Comparison of ENCODE assay signal across 8 cellular contexts in genomic region chr6:151475653-151476523, GRCh38. TPM values are rescaled to one million over a fixed set of nuclear protein-coding genes. Genes with fewer than 3 reads are reported as not detected.
DNase-seq lines count a peak whose midpoint lies in the region; ATAC-seq and TF ChIP-seq lines count a peak whose summit lies in the region.

No MANE protein-coding gene starts in this region.

- DNase-seq in Right ventricle myocardium superior (no peak), cardiac septum (ENCODE audit: low spot score) (no peak), NCI-H526 treated with DMSO at 0.1 percent for 48 hours (lab: John Stamatoyannopoulos, UW) (peak; percentile 14), renal cortical epithelial cell (ENCODE audit: low read depth) (peak; percentile 54)
- peak; percentile 42 for DNase-seq in activated T-cell treated with anti-CD3 and anti-CD28 coated beads, Interleukin-2, amount 50 U/mL, for 4 hours

- peak; percentile 45 for ATAC-seq in Right ventricle myocardium superior (ENCODE audit: poor library complexity)
- ATAC-seq in HG02938 (IDR thresholded peaks at IDR 0.05; ENCODE audit: unreplicated experiment) = peak; percentile 43
- no peak for ATAC-seq in activated T-cell treated with anti-CD3 and anti-CD28 coated beads, Interleukin-2, amount 50 U/mL, for 4 hours
- peak; percentile 34 for ATAC-seq in gastroesophageal sphincter
- ATAC-seq in HG02870 (IDR thresholded peaks at IDR 0.05; ENCODE audit: unreplicated experiment) = no peak

- H3K4me1 ChIP-seq in gastroesophageal sphincter = peaks cover 0 to 9% (median 0%) of the 10 kb centered on the region in 3 donors

- peak; percentile 49 to 81 (median 62) for TF ChIP-seq CTCF in gastroesophageal sphincter (IDR thresholded peaks at IDR 0.05)

- no peak overlapping the region for H3K27ac ChIP-seq in gastroesophageal sphincter

- H3K4me3 Mint-ChIP-seq in activated T-cell treated with anti-CD3 and anti-CD28 coated beads, Interleukin-2, amount 50 U/mL, for 4 hours = no peak overlapping the region

- no peaks in the 10 kb centered on the region for H3K9me3 Mint-ChIP-seq in activated T-cell treated with anti-CD3 and anti-CD28 coated beads, Interleukin-2, amount 50 U/mL, for 4 hours

- WGBS in gastroesophageal sphincter (ENCODE audit: low coverage in 1 of 2), 2 donors = 25 to 28% methylated on average over 7 to 15 of the region's 16 CpGs

- H3K27me3 ChIP-seq in gastroesophageal sphincter = no peaks in the 10 kb centered on the region

- intact Hi-C loops in Right ventricle myocardium superior (cut with DNase I) = no loop called here
- intact Hi-C loops in cardiac septum (cut with DNase I) = no loop called here

- no peak for TF ChIP-seq POLR2A in gastroesophageal sphincter (IDR thresholded peaks at IDR 0.05)

- H3K9me3 ChIP-seq in gastroesophageal sphincter = no peaks in the 10 kb centered on the region

- peaks cover 5% of the 10 kb centered on the region for H3K4me1 Mint-ChIP-seq in activated T-cell treated with anti-CD3 and anti-CD28 coated beads, Interleukin-2, amount 50 U/mL, for 4 hours (ENCODE audit: low read depth)

- H3K36me3 ChIP-seq in gastroesophageal sphincter = no peaks in the 10 kb centered on the region

- TF ChIP-seq EP300 in gastroesophageal sphincter (IDR thresholded peaks at IDR 0.05) = no peak

- H3K36me3 Mint-ChIP-seq in activated T-cell treated with anti-CD3 and anti-CD28 coated beads, Interleukin-2, amount 50 U/mL, for 4 hours (ENCODE audit: insufficient read depth) = no peaks in the 10 kb centered on the region

- H3K27me3 Mint-ChIP-seq in activated T-cell treated with anti-CD3 and anti-CD28 coated beads, Interleukin-2, amount 50 U/mL, for 4 hours (ENCODE audit: low read depth) = no peaks in the 10 kb centered on the region

- no peak overlapping the region for H3K4me3 ChIP-seq in gastroesophageal sphincter

RNA-seq across cellular contexts. Expression of gene CCDC170, which starts 17.9 kb away (rescaled TPM):
- total RNA-seq in Right ventricle myocardium superior (0.65 TPM), cardiac septum (0.38 TPM), gastroesophageal sphincter (1 to 10 TPM in 1 of 4 donors, under 1 TPM in 3; 0.23 to 1.2 (median 0.77) TPM), renal cortical epithelial cell (0.17 and 0.25 TPM in 2 replicates)
- total RNA-seq in activated T-cell treated with anti-CD3 and anti-CD28 coated beads, Interleukin-2, amount 50 U/mL, for 4 hours = not detected

RNA-seq across cellular contexts. Expression of gene RMND1, which starts 24.0 kb away (rescaled TPM):
- total RNA-seq in Right ventricle myocardium superior = 15.5 TPM
- total RNA-seq in cardiac septum = 11.5 TPM
- total RNA-seq in activated T-cell treated with anti-CD3 and anti-CD28 coated beads, Interleukin-2, amount 50 U/mL, for 4 hours = 10 to 100 TPM; 15.3 to 18.1 (median 16.5) TPM
- 10 to 100 TPM; 13.2 to 17.8 (median 14.1) TPM for total RNA-seq in gastroesophageal sphincter
- 30.4 and 35.9 TPM in 2 replicates for total RNA-seq in renal cortical epithelial cell

Comparison
In these comparisons a context has a peak if more than half of its experiments do, and no peak if none do; other contexts are left out.
1. ATAC-seq: peak in Right ventricle myocardium superior (single experiment), HG02938 (single experiment) and gastroesophageal sphincter (single experiment); none in activated T-cell treated with anti-CD3 and anti-CD28 coated beads, Interleukin-2, amount 50 U/mL, for 4 hours (0 of 2) and HG02870 (single experiment).
2. DNase-seq: peak in NCI-H526 treated with DMSO at 0.1 percent for 48 hours (single experiment), activated T-cell treated with anti-CD3 and anti-CD28 coated beads, Interleukin-2, amount 50 U/mL, for 4 hours (single experiment) and renal cortical epithelial cell (single experiment); none in Right ventricle myocardium superior (single experiment) and cardiac septum (single experiment).